Comparison of ENCODE assay signal across 23 cellular contexts in the genomic region with DNA sequence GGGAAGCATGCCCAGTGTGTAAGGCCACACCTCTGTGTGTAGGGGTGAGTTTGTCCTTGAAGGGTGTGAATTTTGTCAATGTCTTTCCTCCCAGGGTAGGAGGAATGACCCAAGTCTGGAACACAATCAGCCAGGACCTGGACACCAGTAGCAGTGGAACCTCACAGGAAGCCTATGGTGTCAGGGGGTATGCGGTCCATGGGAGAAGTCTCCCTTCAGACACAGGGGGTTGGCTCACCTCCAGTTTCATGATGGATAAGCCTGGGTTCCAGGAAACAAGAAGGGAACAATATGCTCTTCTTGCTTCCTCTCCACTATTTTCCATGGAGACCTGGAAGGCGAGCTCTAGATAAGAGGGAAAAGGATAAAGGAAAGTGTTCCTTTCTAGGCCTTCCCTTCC.
"Had no signal": no experiment of that assay in that cellular context is flagged by ENCODE, and none has a peak within 500 bp of the region (broad histone marks: within the 10 kb centered on the region; RNA-seq: fewer than 3 reads in every experiment).

No MANE protein-coding gene starts in this region.

- DNase-seq: activated CD4-positive, alpha-beta T cell treated with anti-CD3 and anti-CD28 coated beads for 48 hours; activated CD4-positive, alpha-beta T cell treated with anti-CD3 and anti-CD28 coated beads, Interleukin-2, amount 50 U/mL, for 48 hours; activated CD4-positive, CD25-positive, alpha-beta regulatory T cell treated with anti-CD3 and anti-CD28 coated beads, Interleukin-2, amount 50 U/mL, for 72 hours; activated CD8-positive, alpha-beta memory T cell treated with anti-CD3 and anti-CD28 coated beads for 24 hours; activated effector memory CD4-positive, alpha-beta T cell treated with anti-CD3 and anti-CD28 coated beads, Interleukin-2, amount 50 U/mL, for 16 hours; activated naive CD4-positive, alpha-beta T cell treated with Interleukin-2 at 50 U/mL for 16 hours; activated naive CD8-positive, alpha-beta T cell treated with anti-CD3 and anti-CD28 coated beads, Interleukin-2, amount 50 U/mL, for 24 hours; activated T-cell treated with anti-CD3 and anti-CD28 coated beads, Interleukin-2, amount 50 U/mL, for 4 hours; amygdala; KG1; NCI-H1048; NCI-H146; NCI-H187 treated with DMSO at 0.1 percent for 48 hours; NCI-H2081 treated with DMSO at 0.1 percent for 48 hours; NCI-H446; NCI-H524; PC-3; SIG-M5; T-helper 17 cell; T-helper 9 cell had no signal

- H3K27me3 Mint-ChIP-seq: activated naive CD8-positive, alpha-beta T cell treated with anti-CD3 and anti-CD28 coated beads, Interleukin-2, amount 50 U/mL, for 24 hours; brain; T-helper 17 cell had no signal

- ATAC-seq: activated naive CD4-positive, alpha-beta T cell treated with anti-CD3 and anti-CD28 coated beads, Interleukin-2, amount 50 U/mL, for 72 hours; activated naive CD8-positive, alpha-beta T cell treated with anti-CD3 and anti-CD28 coated beads, Interleukin-2, amount 50 U/mL, for 24 hours; activated T-cell treated with anti-CD3 and anti-CD28 coated beads, Interleukin-2, amount 50 U/mL, for 4 hours; PC-3; T-helper 17 cell; WTC11 had no signal

- H3K9me3 Mint-ChIP-seq: activated naive CD4-positive, alpha-beta T cell treated with anti-CD3 and anti-CD28 coated beads, Interleukin-2, amount 50 U/mL, for 72 hours; activated naive CD8-positive, alpha-beta T cell treated with anti-CD3 and anti-CD28 coated beads, Interleukin-2, amount 50 U/mL, for 24 hours; activated T-cell treated with anti-CD3 and anti-CD28 coated beads, Interleukin-2, amount 50 U/mL, for 4 hours; WTC11 had no signal

- H3K36me3 Mint-ChIP-seq: WTC11 had no signal

- H3K27ac Mint-ChIP-seq: activated naive CD4-positive, alpha-beta T cell treated with anti-CD3 and anti-CD28 coated beads, Interleukin-2, amount 50 U/mL, for 72 hours; activated naive CD8-positive, alpha-beta T cell treated with anti-CD3 and anti-CD28 coated beads, Interleukin-2, amount 50 U/mL, for 24 hours; brain; T-helper 17 cell; WTC11 had no signal

- H3K4me3 Mint-ChIP-seq: activated naive CD8-positive, alpha-beta T cell treated with anti-CD3 and anti-CD28 coated beads, Interleukin-2, amount 50 U/mL, for 24 hours; activated T-cell treated with anti-CD3 and anti-CD28 coated beads, Interleukin-2, amount 50 U/mL, for 4 hours; brain; T-helper 17 cell; WTC11 had no signal
